In the genomic region with DNA sequence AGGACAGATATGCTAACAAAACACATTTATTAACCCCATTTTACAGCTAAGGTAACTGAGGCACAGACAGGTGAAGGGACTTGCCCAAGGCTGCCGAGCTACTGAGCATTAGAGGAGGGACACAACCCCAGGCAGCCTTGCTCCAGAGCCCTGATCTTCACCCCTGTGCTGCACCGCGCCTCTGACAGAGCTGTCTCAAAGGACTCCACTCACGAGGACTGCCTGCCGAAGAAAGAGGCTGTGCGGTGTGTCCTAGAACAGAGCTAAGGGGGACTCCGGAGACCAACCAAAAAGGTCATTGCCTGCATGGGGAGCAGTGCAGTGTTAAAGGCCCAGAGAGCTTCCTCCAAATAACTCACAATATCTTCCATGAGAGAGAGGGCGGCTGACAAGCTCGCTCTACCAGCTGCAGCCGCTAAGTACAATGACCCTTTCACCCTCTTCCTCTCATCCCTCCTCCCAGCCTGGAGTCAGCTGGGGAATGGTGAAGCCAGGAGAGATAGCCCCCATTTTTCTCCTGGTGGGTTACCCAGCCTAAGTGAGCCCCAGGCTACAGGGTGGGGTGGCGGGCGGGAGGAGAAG, we compare ENCODE assay signal across 23 cellular contexts.
"Had no signal": no experiment of that assay in that cellular context is flagged by ENCODE, and none has a peak within 500 bp of the region (broad histone marks: within the 10 kb centered on the region; RNA-seq: fewer than 3 reads in every experiment).

No MANE protein-coding gene starts in this region.

- H3K27me3 Mint-ChIP-seq: activated naive CD8-positive, alpha-beta T cell treated with anti-CD3 and anti-CD28 coated beads for 36 hours had no signal

- H3K27me3 ChIP-seq: thyroid gland had no signal

- DNase-seq: activated CD4-positive, alpha-beta T cell treated with anti-CD3 and anti-CD28 coated beads, Interleukin-2, amount 50 U/mL, for 1 hour; activated CD8-positive, alpha-beta memory T cell treated with anti-CD3 and anti-CD28 coated beads for 24 hours; activated CD8-positive, alpha-beta memory T cell treated with anti-CD3 and anti-CD28 coated beads, Interleukin-2, amount 50 U/mL, for 4 hours; activated naive CD4-positive, alpha-beta T cell; activated naive CD8-positive, alpha-beta T cell treated with anti-CD3 and anti-CD28 coated beads for 36 hours; activated T-cell treated with anti-CD3 and anti-CD28 coated beads, Interleukin-2, amount 50 U/mL, for 24 hours; effector CD8-positive, alpha-beta T cell; erythroblast; foreskin fibroblast; left ventricle myocardium superior; nephron progenitor cell; occipital lobe; retina; SK-N-SH; stimulated activated CD4-positive, alpha-beta T cell treated with anti-CD3 and anti-CD28 coated beads, Interleukin-2, amount 100 ng/mL, for 48 hours; stimulated activated naive CD4-positive, alpha-beta T cell; T-helper 2 cell; thyroid gland had no signal

- H3K27ac ChIP-seq: cardiac muscle cell, thyroid gland had no signal

- H3K36me3 ChIP-seq: cardiac muscle cell, thyroid gland had no signal

- ATAC-seq: activated CD4-positive, CD25-positive, alpha-beta regulatory T cell treated with anti-CD3 and anti-CD28 coated beads, Interleukin-2, amount 50 U/mL, for 24 hours; left ventricle myocardium superior had no signal

- H3K36me3 Mint-ChIP-seq: activated naive CD8-positive, alpha-beta T cell treated with anti-CD3 and anti-CD28 coated beads for 36 hours; memory B cell had no signal

- H3K4me1 ChIP-seq: thyroid gland had no signal

- H3K9me3 Mint-ChIP-seq: activated naive CD8-positive, alpha-beta T cell treated with anti-CD3 and anti-CD28 coated beads for 36 hours; activated T-cell treated with anti-CD3 and anti-CD28 coated beads, Interleukin-2, amount 50 U/mL, for 24 hours; activated T-helper 2 cell treated with anti-CD3 and anti-CD28 coated beads, Interferon-gamma antibody, Interleukin-2, Interleukin-4, amounts not matched to agents 10 μg/mL and 5 μg/mL and 100 μg/mL, durations not matched to agents 14 hours and 24 hours and 36 hours; dendritic cell treated with granulocyte-macrophage colony-stimulating factor and Interleukin-4, amounts not matched to agents 40 ng/mL and 50 ng/mL, for 4 days; memory B cell; nephron progenitor cell had no signal

- H3K9me3 ChIP-seq: SK-N-SH, thyroid gland had no signal

- H3K4me1 Mint-ChIP-seq: memory B cell had no signal

- H3K4me3 ChIP-seq: cardiac muscle cell, thyroid gland had no signal

- H3K4me3 Mint-ChIP-seq: activated naive CD8-positive, alpha-beta T cell treated with anti-CD3 and anti-CD28 coated beads for 36 hours; activated T-cell treated with anti-CD3 and anti-CD28 coated beads, Interleukin-2, amount 50 U/mL, for 24 hours; dendritic cell treated with granulocyte-macrophage colony-stimulating factor and Interleukin-4, amounts not matched to agents 40 ng/mL and 50 ng/mL, for 4 days; memory B cell; nephron progenitor cell had no signal

- H3K27ac Mint-ChIP-seq: activated naive CD8-positive, alpha-beta T cell treated with anti-CD3 and anti-CD28 coated beads for 36 hours; activated T-cell treated with anti-CD3 and anti-CD28 coated beads, Interleukin-2, amount 50 U/mL, for 24 hours; activated T-helper 2 cell treated with anti-CD3 and anti-CD28 coated beads, Interferon-gamma antibody, Interleukin-2, Interleukin-4, amounts not matched to agents 10 μg/mL and 5 μg/mL and 100 μg/mL, durations not matched to agents 14 hours and 24 hours and 36 hours; dendritic cell treated with granulocyte-macrophage colony-stimulating factor and Interleukin-4, amounts not matched to agents 40 ng/mL and 50 ng/mL, for 4 days; memory B cell; nephron progenitor cell had no signal
